19 cellular contexts compared by ENCODE assay signal in genomic region chr7:21844742-21845141, GRCh38.
DNase-seq lines count a peak whose midpoint lies in the region; ATAC-seq and TF ChIP-seq lines count a peak whose summit lies in the region.
"Had no signal": no experiment of that assay in that cellular context is flagged by ENCODE, and none has a peak within 500 bp of the region (broad histone marks: within the 10 kb centered on the region; RNA-seq: fewer than 3 reads in every experiment).

No MANE protein-coding gene starts in this region.

- H3K27ac ChIP-seq in Karpas-422 (ENCODE audit: low read length) = no peak overlapping the region
- H3K27ac ChIP-seq: C4-2B, PC-9 had no signal

- H3K4me1 ChIP-seq in Karpas-422 (ENCODE audit: low read length) = no peaks in the 10 kb centered on the region

- H3K9me2 ChIP-seq in Karpas-422 (replicated peaks; ENCODE audit: insufficient read depth, low read length) = no peaks in the 10 kb centered on the region
- H3K9me2 ChIP-seq: SK-N-SH had no signal

- no peaks in the 10 kb centered on the region for H3K9me3 ChIP-seq in Karpas-422 (ENCODE audit: low read length)
- H3K9me3 ChIP-seq: SK-N-SH had no signal

- no peak overlapping the region for H3K4me2 ChIP-seq in Karpas-422 (ENCODE audit: low read depth, low read length, poor library complexity, severe bottlenecking)
- H3K4me2 ChIP-seq: PC-9, SK-N-SH had no signal

- ATAC-seq in GM21723 (IDR thresholded peaks at IDR 0.05; ENCODE audit: unreplicated experiment) (no peak), GM21576 (IDR thresholded peaks at IDR 0.05; ENCODE audit: unreplicated experiment) (no peak)
- ATAC-seq: Right ventricle myocardium inferior had no signal

- TF ChIP-seq CTCF in HFF-Myc (IDR thresholded peaks at IDR 0.05; ENCODE audit: low read depth, low read length, missing control alignments) = no peak

- no peaks in the 10 kb centered on the region for H3K27me3 Mint-ChIP-seq in activated naive CD8-positive, alpha-beta T cell treated with anti-CD3 and anti-CD28 coated beads for 36 hours

- H4K20me1 ChIP-seq in Karpas-422 (ENCODE audit: insufficient read depth, low read depth, low read length) = no peaks in the 10 kb centered on the region

- peaks cover 2% of the 10 kb centered on the region for H3K9me3 Mint-ChIP-seq in activated naive CD8-positive, alpha-beta T cell treated with anti-CD3 and anti-CD28 coated beads for 36 hours

- H3K4me1 Mint-ChIP-seq in activated naive CD8-positive, alpha-beta T cell treated with anti-CD3 and anti-CD28 coated beads for 36 hours = peaks cover 3% of the 10 kb centered on the region

- no peak overlapping the region for H2AFZ ChIP-seq in Karpas-422 (ENCODE audit: low read length)
- H2AFZ ChIP-seq: PC-9 had no signal

- DNase-seq in ACHN (peak; percentile 7), HFF-Myc (ENCODE audit: extremely low read depth, low read depth) (peak; percentile 2), amniotic epithelial cell (ENCODE audit: low read depth) (peak; percentile 19), islet precursor cell (peak; percentile 81), Karpas-422 (no peak)
- DNase-seq in activated naive CD8-positive, alpha-beta T cell treated with anti-CD3 and anti-CD28 coated beads for 36 hours = no peak
- DNase-seq: DMS79, GOT3, IMR-90, NCI-H1105, NCI-H1694 treated with DMSO at 0.1 percent for 48 hours, NCI-H446, NCI-H748 treated with DMSO at 0.1 percent for 48 hours, PC-9, SK-N-SH had no signal

- no peaks in the 10 kb centered on the region for H3K36me3 ChIP-seq in Karpas-422 (ENCODE audit: insufficient read depth, low read length)

- in situ Hi-C loops in ACHN (cut with HindIII; ENCODE audit: low pct_ligation_motif_present, low pct_unique_long_range_greater_than_20kb, low sequenced_read_pairs) = no loop called here

- H3K4me3 Mint-ChIP-seq in activated naive CD8-positive, alpha-beta T cell treated with anti-CD3 and anti-CD28 coated beads for 36 hours = no peak overlapping the region

- H3K36me3 Mint-ChIP-seq in activated naive CD8-positive, alpha-beta T cell treated with anti-CD3 and anti-CD28 coated beads for 36 hours = peaks cover 2% of the 10 kb centered on the region

- no peak overlapping the region for H3K27ac Mint-ChIP-seq in activated naive CD8-positive, alpha-beta T cell treated with anti-CD3 and anti-CD28 coated beads for 36 hours

- no peaks in the 10 kb centered on the region for H3K27me3 ChIP-seq in Karpas-422 (ENCODE audit: low read length)

- H3K4me3 ChIP-seq in HFF-Myc (replicated peaks; ENCODE audit: low read depth, low read length) (no peak overlapping the region), Karpas-422 (ENCODE audit: low read length) (no peak overlapping the region)
- H3K4me3 ChIP-seq: PC-9 had no signal

- no peaks in the 10 kb centered on the region for H3K79me2 ChIP-seq in Karpas-422 (ENCODE audit: low read length)

- H3K9ac ChIP-seq in Karpas-422 (ENCODE audit: low read length) = no peak overlapping the region
- H3K9ac ChIP-seq: SK-N-SH had no signal

Comparison
In these comparisons a context has a peak if more than half of its experiments do, and no peak if none do; other contexts are left out.
1. DNase-seq: peak in ACHN (single experiment), HFF-Myc (single experiment), amniotic epithelial cell (single experiment) and islet precursor cell (single experiment); none in Karpas-422 (single experiment) and activated naive CD8-positive, alpha-beta T cell treated with anti-CD3 and anti-CD28 coated beads for 36 hours (single experiment).